Comparison of ENCODE assay signal across 16 cellular contexts in genomic region chr7:158048569-158048968, GRCh38.
A peak's percentile ranks its signal among the peaks of the same experiment; 100 is the strongest.
DNase-seq lines count a peak whose midpoint lies in the region; ATAC-seq, FAIRE-seq and TF ChIP-seq lines count a peak whose summit lies in the region.
"Had no signal": no experiment of that assay in that cellular context is flagged by ENCODE, and none has a peak within 500 bp of the region (broad histone marks: within the 10 kb centered on the region; RNA-seq: fewer than 3 reads in every experiment).

No MANE protein-coding gene starts in this region.

- H3K27ac Mint-ChIP-seq in natural killer cell treated with Interleukin-12 subunit alpha and Interleukin-12 subunit beta and Interleukin-15 and Interleukin-18, amount 100 ng/mL, for 72 hours, result no peak overlapping the region
- H3K27ac Mint-ChIP-seq in natural killer cell, result no peak overlapping the region
- H3K27ac Mint-ChIP-seq: B cell; CD8-positive, alpha-beta T cell; GM23338 had no signal

- in situ Hi-C loops in K562 (cut with MboI), result no loop called here

- H3K23ac ChIP-seq in neuronal stem cell (ENCODE audit: low read depth, low read length, poor library complexity), result no peak overlapping the region

- H4K91ac ChIP-seq in neuronal stem cell (ENCODE audit: low read depth, low read length, poor library complexity), result no peak overlapping the region

- no peak overlapping the region for H3K4ac ChIP-seq in neuronal stem cell (ENCODE audit: low read length)

- H3K4me3 Mint-ChIP-seq in natural killer cell treated with Interleukin-12 subunit alpha and Interleukin-12 subunit beta and Interleukin-15 and Interleukin-18, amount 100 ng/mL, for 72 hours, result no peak overlapping the region
- H3K4me3 Mint-ChIP-seq in natural killer cell, result no peak overlapping the region
- H3K4me3 Mint-ChIP-seq: B cell; CD8-positive, alpha-beta T cell; GM23338 had no signal

- POLR2A ChIA-PET in K562 (lab: Yijun Ruan, JAX), result no interaction called here

- H2BK15ac ChIP-seq in neuronal stem cell (ENCODE audit: low read length), result no peak overlapping the region

- peak; percentile 13 for DNase-seq in natural killer cell treated with Interleukin-12 subunit alpha and Interleukin-12 subunit beta and Interleukin-15 and Interleukin-18, amount 100 ng/mL, for 72 hours (ENCODE audit: low spot score)
- DNase-seq in natural killer cell, result no peak
- DNase-seq in K562 (ENCODE audit: extremely low read depth in 1 of 4, low spot score in 3 of 4), result no peak
- DNase-seq in neuronal stem cell (ENCODE audit: low spot score), result no peak
- no peak for DNase-seq in NCI-H774 (lab: John Stamatoyannopoulos, UW)
- DNase-seq: Calu3; CD8-positive, alpha-beta T cell; DMS79 treated with DMSO at 0.1 percent for 48 hours; GF-D8; H7; KBM-7 had no signal

- WGBS in K562 (ENCODE audit: insufficient coverage, low coverage, missing lambda C conversion rate), result 0% methylated on average over 1 of the region's 1 CpG
- 96% methylated on average over 1 of the region's 1 CpG; no CpG with 5 or more reads in 1 of the 2 donors for WGBS in neuronal stem cell (ENCODE audit: extremely low coverage in 2 of 2, insufficient read length in 2 of 2, insufficient replicate concordance in 1 of 2), 2 donors

- H2BK120ac ChIP-seq in neuronal stem cell (ENCODE audit: low read depth, low read length), result no peak overlapping the region

- no peaks in the 10 kb centered on the region for H3K79me2 ChIP-seq in K562 (ENCODE audit: control insufficient read depth, insufficient read depth, low read length)

- H3K27me3 ChIP-seq in K562 (ENCODE audit: control insufficient read depth in 2 of 2, insufficient read depth in 2 of 2, low read length in 2 of 2) (peaks cover 8 to 29% of the 10 kb centered on the region in 2 experiments; a peak in 3 of 5 replicates), neuronal stem cell (ENCODE audit: control insufficient read depth in 3 of 3, insufficient read depth in 3 of 3, low read depth in 1 of 3, low read length in 3 of 3) (peaks cover 0 to 4% (median 0%) of the 10 kb centered on the region in 3 experiments)
- H3K27me3 ChIP-seq: BLaER1 treated with 17β-estradiol and CSF1 and Interleukin-3, amounts not matched to agents 10 nM and 100 nM had no signal

- no peaks in the 10 kb centered on the region for H3K79me1 ChIP-seq in neuronal stem cell (ENCODE audit: low read depth, low read length)

- H2BK5ac ChIP-seq in neuronal stem cell (ENCODE audit: low read length), result no peak overlapping the region

- TF ChIP-seq EP300 in K562 (IDR thresholded peaks at IDR 0.05; ENCODE audit: low read length), result no peak

- intact Hi-C loops in natural killer cell (cut with micrococcal nuclease) (no loop called here), K562 (cut with micrococcal nuclease) (no loop called here)

- no peaks in the 10 kb centered on the region for H3K9me1 ChIP-seq in K562 (ENCODE audit: control insufficient read depth, insufficient read depth, low read length)

- no peak overlapping the region for H3K4me3 ChIP-seq in K562
- no peak overlapping the region for H3K4me3 ChIP-seq in neuronal stem cell (ENCODE audit: low read length in 2 of 2)
- H3K4me3 ChIP-seq: BLaER1 treated with 17β-estradiol and CSF1 and Interleukin-3, amounts not matched to agents 10 nM and 100 nM; GM23338 had no signal

- H3K4me2 ChIP-seq in K562 (ENCODE audit: insufficient read depth, low read length), result no peak overlapping the region
- H3K4me2 ChIP-seq in neuronal stem cell (ENCODE audit: insufficient read depth, low read length, poor library complexity, severe bottlenecking), result no peak overlapping the region
- H3K4me2 ChIP-seq: BLaER1 treated with 17β-estradiol and CSF1 and Interleukin-3, amounts not matched to agents 10 nM and 100 nM; GM23338 had no signal

- H3K36me3 ChIP-seq in K562 (ENCODE audit: control insufficient read depth, insufficient read depth, low read length) (no peaks in the 10 kb centered on the region; the same call in 2 of the 3 replicates), neuronal stem cell (replicated peaks in 1 of 2; ENCODE audit: control insufficient read depth in 2 of 2, insufficient read depth in 2 of 2, low read length in 2 of 2) (no peaks in the 10 kb centered on the region)
- H3K36me3 ChIP-seq: BLaER1 treated with 17β-estradiol and CSF1 and Interleukin-3, amounts not matched to agents 10 nM and 100 nM had no signal

- no peak overlapping the region for H3K9ac ChIP-seq in K562 (ENCODE audit: insufficient read depth in 1 of 2, low read depth in 2 of 2, low read length in 2 of 2)
- H3K9ac ChIP-seq in neuronal stem cell (ENCODE audit: low read depth, low read length, poor library complexity), result no peak overlapping the region
- H3K9ac ChIP-seq: BLaER1 treated with 17β-estradiol and CSF1 and Interleukin-3, amounts not matched to agents 10 nM and 100 nM had no signal

- peak; percentile 78 for FAIRE-seq in K562 (lab: Jason Lieb, UNC)

- BruUV-seq in K562 (replicated peaks; lab: Mats Ljungman, UMichigan), result no TSS peak

- TF ChIP-seq RAD21 in K562 (CRISPR knock-in tag; conservative IDR thresholded peaks at IDR 0.05 in 1 of 2, IDR thresholded peaks at IDR 0.05 in 1 of 2), result no peak

- no peak overlapping the region for H2AFZ ChIP-seq in K562 (ENCODE audit: low read depth, low read length)
- no peak overlapping the region for H2AFZ ChIP-seq in neuronal stem cell (ENCODE audit: low read length)
- H2AFZ ChIP-seq: GM23338 had no signal

- no peaks in the 10 kb centered on the region for H3K4me1 Mint-ChIP-seq in natural killer cell treated with Interleukin-12 subunit alpha and Interleukin-12 subunit beta and Interleukin-15 and Interleukin-18, amount 100 ng/mL, for 72 hours (ENCODE audit: low read depth in 2 of 2)
- no peaks in the 10 kb centered on the region for H3K4me1 Mint-ChIP-seq in natural killer cell
- H3K4me1 Mint-ChIP-seq: B cell, GM23338 had no signal

- H3K18ac ChIP-seq in neuronal stem cell (ENCODE audit: low read length), result no peak overlapping the region

- H4K8ac ChIP-seq in neuronal stem cell (ENCODE audit: low read depth, low read length), result peak overlapping the region; percentile 29

- H2AK5ac ChIP-seq in neuronal stem cell (ENCODE audit: low read depth, low read length), result no peak overlapping the region

- TF ChIP-seq CTCF in natural killer cell (IDR thresholded peaks at IDR 0.05) (no peak), K562 (IDR thresholded peaks at IDR 0.05 in 2 of 3, conservative IDR thresholded peaks at IDR 0.05 in 1 of 3; ENCODE audit: insufficient read depth in 2 of 3, low read depth in 1 of 3, low read length in 3 of 3) (no peak)

- H3K9me3 ChIP-seq in K562 (replicated peaks; ENCODE audit: control insufficient read depth, insufficient read depth, low read depth, low read length) (no peaks in the 10 kb centered on the region; the same call in 1 of the 2 replicates), neuronal stem cell (replicated peaks in 1 of 2; ENCODE audit: control insufficient read depth in 2 of 2, insufficient read depth in 1 of 2, low read depth in 1 of 2, low read length in 2 of 2) (peaks cover 0 to 5% of the 10 kb centered on the region in 2 donors)
- H3K9me3 ChIP-seq: BLaER1 treated with 17β-estradiol and CSF1 and Interleukin-3, amounts not matched to agents 10 nM and 100 nM had no signal

- no peaks in the 10 kb centered on the region for H3K36me3 Mint-ChIP-seq in natural killer cell treated with Interleukin-12 subunit alpha and Interleukin-12 subunit beta and Interleukin-15 and Interleukin-18, amount 100 ng/mL, for 72 hours
- no peaks in the 10 kb centered on the region for H3K36me3 Mint-ChIP-seq in natural killer cell
- H3K36me3 Mint-ChIP-seq: CD8-positive, alpha-beta T cell had no signal

- ATAC-seq in natural killer cell treated with Interleukin-12 subunit alpha and Interleukin-12 subunit beta and Interleukin-15 and Interleukin-18, amount 100 ng/mL, for 72 hours, result no peak
- ATAC-seq in natural killer cell (no peak), K562 (no peak), HG03378 (IDR thresholded peaks at IDR 0.05; ENCODE audit: unreplicated experiment) (no peak)
- ATAC-seq: CD8-positive, alpha-beta T cell; GM23338; HCT116 had no signal

- no peaks in the 10 kb centered on the region for H3K27me3 Mint-ChIP-seq in natural killer cell treated with Interleukin-12 subunit alpha and Interleukin-12 subunit beta and Interleukin-15 and Interleukin-18, amount 100 ng/mL, for 72 hours
- H3K27me3 Mint-ChIP-seq in natural killer cell (ENCODE audit: low read depth in 2 of 2), result no peaks in the 10 kb centered on the region
- H3K27me3 Mint-ChIP-seq: B cell had no signal

- H3K9me3 Mint-ChIP-seq in natural killer cell treated with Interleukin-12 subunit alpha and Interleukin-12 subunit beta and Interleukin-15 and Interleukin-18, amount 100 ng/mL, for 72 hours, result no peaks in the 10 kb centered on the region
- H3K9me3 Mint-ChIP-seq in natural killer cell, result no peaks in the 10 kb centered on the region
- H3K9me3 Mint-ChIP-seq: CD8-positive, alpha-beta T cell had no signal

- H3K27ac ChIP-seq in K562 (ENCODE audit: extremely low read depth, low read depth, low read length) (no peak overlapping the region), neuronal stem cell (replicated peaks; ENCODE audit: low read length) (no peak overlapping the region)
- H3K27ac ChIP-seq: BLaER1 treated with 17β-estradiol and CSF1 and Interleukin-3, amounts not matched to agents 10 nM and 100 nM had no signal

- H3K4me1 ChIP-seq in K562 (replicated peaks in 1 of 2; ENCODE audit: control insufficient read depth in 2 of 2, insufficient read depth in 2 of 2, low read length in 2 of 2), result no peaks in the 10 kb centered on the region
- H3K4me1 ChIP-seq in neuronal stem cell (ENCODE audit: control insufficient read depth in 2 of 2, insufficient read depth in 1 of 2, low read depth in 1 of 2, low read length in 2 of 2), result peaks cover 0 to 26% of the 10 kb centered on the region in 2 donors

- no peak overlapping the region for H2BK12ac ChIP-seq in neuronal stem cell (ENCODE audit: low read length)

- no peak overlapping the region for H3K14ac ChIP-seq in neuronal stem cell (ENCODE audit: low read length)

- H4K20me1 ChIP-seq in K562 (replicated peaks; ENCODE audit: control insufficient read depth, insufficient read depth, low read length), result no peaks in the 10 kb centered on the region
- H4K20me1 ChIP-seq: BLaER1 treated with 17β-estradiol and CSF1 and Interleukin-3, amounts not matched to agents 10 nM and 100 nM had no signal

- CTCF ChIA-PET in K562 (lab: Yijun Ruan, JAX; ENCODE audit: low intra/inter-chr PET ratio), result no interaction called here

- TF ChIP-seq POLR2A in K562 (conservative IDR thresholded peaks at IDR 0.05), result no peak

TF ChIP-seq in K562, 482 proteins besides CTCF, POLR2A, EP300 and RAD21 (continues in another document):
- TF ChIP-seq MBD2 (IDR thresholded peaks at IDR 0.05; ENCODE audit: borderline replicate concordance, low read depth), result no peak
- peak in 1 of 2 experiments; percentile 60; a peak in 1 of 4 replicates for TF ChIP-seq HDAC1 (IDR thresholded peaks at IDR 0.05)
- no peak; the same call in 1 of the 2 replicates for TF ChIP-seq EHMT2 (IDR thresholded peaks at IDR 0.05)
- no peak for TF ChIP-seq POLR2G (IDR thresholded peaks at IDR 0.05; ENCODE audit: low read depth, low read length)
- no peak for TF ChIP-seq NFIC (IDR thresholded peaks at IDR 0.05)
- TF ChIP-seq PHF21A (IDR thresholded peaks at IDR 0.05; ENCODE audit: borderline replicate concordance, low read depth), result peak; percentile 28; the same call in 1 of the 2 replicates
- 0 out of 2 replicates have a peak, but pooled peaks have one; percentile 17 for TF ChIP-seq MCM3 (IDR thresholded peaks at IDR 0.05)
- TF ChIP-seq TSC22D4 (tag; IDR thresholded peaks at IDR 0.05), result peak; percentile 87; the same call in 1 of the 2 replicates
